Comparison of ENCODE assay signal across 33 cellular contexts in the genomic region with DNA sequence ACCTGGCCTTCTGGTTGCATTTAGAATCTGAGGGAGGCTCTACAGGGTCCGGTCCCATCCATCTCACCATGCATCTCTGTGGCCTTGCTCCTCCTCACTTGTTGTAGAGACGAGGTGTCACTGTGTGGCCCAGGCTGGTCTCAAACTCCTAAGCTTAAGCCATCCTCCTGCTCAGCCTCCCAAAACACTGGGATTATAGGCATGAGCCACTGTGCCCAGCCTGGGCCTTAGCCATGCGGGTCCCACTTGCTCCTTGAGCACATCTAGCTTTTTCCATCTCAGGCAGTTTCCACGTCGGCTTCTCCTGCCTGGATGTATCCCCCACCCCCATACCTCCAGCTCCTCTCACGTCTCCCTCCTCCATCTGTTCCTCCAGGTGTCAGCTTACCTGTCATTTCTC. TPM values are rescaled to one million over a fixed set of nuclear protein-coding genes. Genes with fewer than 3 reads are reported as not detected.
A peak's percentile ranks its signal among the peaks of the same experiment; 100 is the strongest.
DNase-seq lines count a peak whose midpoint lies in the region; ATAC-seq, FAIRE-seq and TF ChIP-seq lines count a peak whose summit lies in the region.
"Had no signal": no experiment of that assay in that cellular context is flagged by ENCODE, and none has a peak within 500 bp of the region (broad histone marks: within the 10 kb centered on the region; RNA-seq: fewer than 3 reads in every experiment).

No MANE protein-coding gene starts in this region.

- no peak overlapping the region for H3K9ac ChIP-seq in H1 (replicated peaks in 1 of 4; ENCODE audit: extremely low read depth in 1 of 4, low read depth in 3 of 4, low read length in 3 of 4)
- H3K9ac ChIP-seq: BLaER1 had no signal

- H3K27ac ChIP-seq in H1 (ENCODE audit: low read depth, low read length), result no peak overlapping the region
- H3K27ac ChIP-seq: BLaER1 had no signal

- H3K4me3 Mint-ChIP-seq in neural crest cell (no peak overlapping the region), osteocyte (ENCODE audit: unreplicated experiment) (no peak overlapping the region), glutamatergic neuron (ENCODE audit: unreplicated experiment) (no peak overlapping the region)
- H3K4me3 Mint-ChIP-seq: CD14-positive monocyte; CD4-positive, alpha-beta memory T cell; CD4-positive, CD25-positive, alpha-beta regulatory T cell; CD8-positive, alpha-beta memory T cell had no signal

- peak overlapping the region; percentile 70 for H3K27ac Mint-ChIP-seq in neural crest cell (ENCODE audit: unreplicated experiment)
- no peak overlapping the region for H3K27ac Mint-ChIP-seq in osteocyte (ENCODE audit: unreplicated experiment)
- H3K27ac Mint-ChIP-seq in glutamatergic neuron (ENCODE audit: unreplicated experiment), result no peak overlapping the region
- H3K27ac Mint-ChIP-seq: CD14-positive monocyte; CD4-positive, alpha-beta memory T cell; CD4-positive, CD25-positive, alpha-beta regulatory T cell; CD8-positive, alpha-beta memory T cell had no signal

- TF ChIP-seq EP300 in H1 (IDR thresholded peaks at IDR 0.05; ENCODE audit: borderline replicate concordance in 1 of 2, low read depth in 2 of 2, low read length in 2 of 2), result no peak

- no peak overlapping the region for H3K23ac ChIP-seq in H1 (ENCODE audit: insufficient read length)

- H3K4me2 ChIP-seq in H1 (ENCODE audit: insufficient read depth in 1 of 2, low read depth in 2 of 2, low read length in 2 of 2), result no peak overlapping the region
- H3K4me2 ChIP-seq: BLaER1 had no signal

- no peak overlapping the region for H2BK12ac ChIP-seq in H1 (ENCODE audit: low read depth, low read length)

- TF ChIP-seq POLR2A in H1 (IDR thresholded peaks at IDR 0.05; ENCODE audit: control extremely low read depth in 1 of 2, low read depth in 2 of 2, low read length in 2 of 2), result no peak

- no peak overlapping the region for H3K4ac ChIP-seq in H1 (replicated peaks; ENCODE audit: insufficient read length, low read depth, low read length)

- H3K56ac ChIP-seq in H1 (replicated peaks; ENCODE audit: insufficient read length, low read depth, low read length), result no peak overlapping the region

- no peaks in the 10 kb centered on the region for H3K79me2 ChIP-seq in H1 (ENCODE audit: control insufficient read depth in 1 of 2, insufficient read depth in 2 of 2, low read length in 2 of 2)

- no peak overlapping the region for H2BK5ac ChIP-seq in H1 (ENCODE audit: low read depth, low read length)

- H3K27me3 Mint-ChIP-seq in neural crest cell (ENCODE audit: low read depth) (peaks cover 6% of the 10 kb centered on the region), osteocyte (ENCODE audit: unreplicated experiment) (no peaks in the 10 kb centered on the region), glutamatergic neuron (ENCODE audit: unreplicated experiment) (no peaks in the 10 kb centered on the region)

- no peak overlapping the region for H2BK15ac ChIP-seq in H1 (ENCODE audit: low read length)

- no peak for TF ChIP-seq RAD21 in H1 (IDR thresholded peaks at IDR 0.05 in 1 of 2, conservative IDR thresholded peaks at IDR 0.05 in 1 of 2; ENCODE audit: low read depth in 2 of 2, low read length in 2 of 2)

- no peak overlapping the region for H2AK5ac ChIP-seq in H1 (ENCODE audit: low read depth, low read length)

- no peak overlapping the region for H4K91ac ChIP-seq in H1 (replicated peaks; ENCODE audit: insufficient read length, low read length)

- H3K4me1 ChIP-seq in H1 (replicated peaks in 1 of 4; ENCODE audit: control insufficient read depth in 3 of 4, insufficient read depth in 4 of 4, low read length in 3 of 4), result no peaks in the 10 kb centered on the region; a peak in 1 of 7 replicates
- H3K4me1 ChIP-seq: BE2C, BLaER1 had no signal

- no peaks in the 10 kb centered on the region for H3K36me3 ChIP-seq in H1 (ENCODE audit: control insufficient read depth in 2 of 4, insufficient read depth in 4 of 4, low read length in 3 of 4)
- H3K36me3 ChIP-seq: BE2C, BLaER1 had no signal

- H3K9me3 ChIP-seq in H1 (ENCODE audit: insufficient read depth in 2 of 2, low read depth in 1 of 2, low read length in 1 of 2), result peaks cover 0 to 3% of the 10 kb centered on the region in 2 experiments; a peak in 1 of 4 replicates
- H3K9me3 ChIP-seq: BE2C had no signal

- H3K27me3 ChIP-seq in H1 (replicated peaks in 1 of 4; ENCODE audit: control insufficient read depth in 3 of 4, extremely low read depth in 1 of 4, insufficient read depth in 3 of 4, low read length in 3 of 4), result no peaks in the 10 kb centered on the region
- H3K27me3 ChIP-seq: BE2C, BLaER1 had no signal

- H4K5ac ChIP-seq in H1 (ENCODE audit: insufficient read length, low read depth, low read length), result no peak overlapping the region

- H4K8ac ChIP-seq in H1 (ENCODE audit: extremely low read depth, insufficient read depth, low read length), result no peak overlapping the region; the same call in 1 of the 2 replicates

- no peaks in the 10 kb centered on the region for H3K36me3 Mint-ChIP-seq in neural crest cell (ENCODE audit: low read depth)
- H3K36me3 Mint-ChIP-seq in osteocyte (ENCODE audit: unreplicated experiment), result no peaks in the 10 kb centered on the region
- H3K36me3 Mint-ChIP-seq in glutamatergic neuron (ENCODE audit: unreplicated experiment), result no peaks in the 10 kb centered on the region
- H3K36me3 Mint-ChIP-seq: CD14-positive monocyte; CD4-positive, alpha-beta memory T cell; CD4-positive, CD25-positive, alpha-beta regulatory T cell; CD8-positive, alpha-beta memory T cell had no signal

- CTCF ChIA-PET in H1 (lab: Charles Lee; ENCODE audit: partially characterized antibody), result interaction anchor here (1.0 to 1.8 kb wide), 3 partner anchors 9 to 104 kb away, joined by 3 to 4 read pairs (median 4); no protein-coding TSS in a partner anchor

- 75% methylated on average over 6 of the region's 6 CpGs; no CpG with 5 or more reads in 1 of the 2 experiments for WGBS in H1 (ENCODE audit: extremely low coverage in 1 of 2, insufficient coverage in 1 of 2, insufficient read length in 1 of 2, insufficient replicate concordance in 2 of 2, low coverage in 1 of 2, low lambda C conversion rate in 2 of 2, missing lambda C conversion rate in 1 of 2), 2 experiments

- H3K23me2 ChIP-seq in H1 (ENCODE audit: low read depth, low read length), result no peaks in the 10 kb centered on the region

- H3K4me1 Mint-ChIP-seq in neural crest cell, result no peaks in the 10 kb centered on the region
- no peaks in the 10 kb centered on the region for H3K4me1 Mint-ChIP-seq in osteocyte (ENCODE audit: unreplicated experiment)
- no peaks in the 10 kb centered on the region for H3K4me1 Mint-ChIP-seq in glutamatergic neuron (ENCODE audit: low read depth, unreplicated experiment)
- H3K4me1 Mint-ChIP-seq: CD14-positive monocyte; CD4-positive, alpha-beta memory T cell; CD4-positive, CD25-positive, alpha-beta regulatory T cell; CD8-positive, alpha-beta memory T cell had no signal

- TF ChIP-seq CTCF in H1 (IDR thresholded peaks at IDR 0.05; ENCODE audit: control extremely low read depth in 1 of 3, insufficient read depth in 1 of 3, low read depth in 1 of 3, low read length in 3 of 3) (no peak), neural crest cell (conservative IDR thresholded peaks at IDR 0.05) (no peak), osteocyte (IDR thresholded peaks at IDR 0.05) (no peak), glutamatergic neuron (IDR thresholded peaks at IDR 0.05; ENCODE audit: partially characterized antibody, unreplicated experiment) (no peak)

- no peak overlapping the region for H3K14ac ChIP-seq in H1 (ENCODE audit: insufficient read length)

- DNase-seq in NCI-H82 (lab: John Stamatoyannopoulos, UW), result peak; percentile 40
- no peak for DNase-seq in NCI-H82 treated with DMSO at 0.1 percent for 48 hours (lab: John Stamatoyannopoulos, UW; ENCODE audit: unreplicated experiment)
- DNase-seq in H1 (ENCODE audit: low read depth in 1 of 2, low spot score in 2 of 2), result no peak
- DNase-seq in neural crest cell (ENCODE audit: low read depth, low spot score), result no peak
- DNase-seq in osteocyte (ENCODE audit: extremely low spot score, unreplicated experiment), result peak; percentile 68
- no peak for DNase-seq in NCI-H526 treated with DMSO at 0.1 percent for 48 hours (lab: John Stamatoyannopoulos, UW)
- no peak for DNase-seq in glutamatergic neuron
- DNase-seq: 8988T; ACHN; BE2C; C1 segment of cervical spinal cord; CD4-positive, alpha-beta memory T cell; CD4-positive, CD25-positive, alpha-beta regulatory T cell; CD8-positive, alpha-beta memory T cell; COR-L47; DMS 273 treated with DMSO at 0.1 percent for 48 hours; DMS153; DMS53; DMS79; DND-41; EL; GDM1 had no signal

- POLR2A ChIA-PET in H1 (lab: Charles Lee; ENCODE audit: partially characterized antibody), result no interaction called here

- ATAC-seq in GM19463 (IDR thresholded peaks at IDR 0.05; ENCODE audit: unreplicated experiment), result no peak
- ATAC-seq: GM12878 had no signal

- 0 out of 2 replicates have a peak overlapping the region, but pooled peaks have one; percentile 22 for H2AFZ ChIP-seq in H1 (ENCODE audit: low read length)

- no peak overlapping the region for H3K4me3 ChIP-seq in H1 (ENCODE audit: extremely low read depth in 1 of 4, insufficient read depth in 2 of 4, low read depth in 3 of 4, low read length in 4 of 4)
- H3K4me3 ChIP-seq: BLaER1, GM12878 had no signal

- H3K79me1 ChIP-seq in H1 (ENCODE audit: low read depth, low read length), result no peaks in the 10 kb centered on the region

- no peak overlapping the region for H2BK120ac ChIP-seq in H1 (replicated peaks; ENCODE audit: low read depth, low read length)

- no peak overlapping the region for H2BK20ac ChIP-seq in H1 (ENCODE audit: low read length)

- peaks cover 7% of the 10 kb centered on the region for H3K9me3 Mint-ChIP-seq in neural crest cell
- peaks cover 6% of the 10 kb centered on the region for H3K9me3 Mint-ChIP-seq in osteocyte (ENCODE audit: unreplicated experiment)
- H3K9me3 Mint-ChIP-seq in glutamatergic neuron (ENCODE audit: unreplicated experiment), result peaks cover 6% of the 10 kb centered on the region

- H4K20me1 ChIP-seq in H1 (replicated peaks in 1 of 2; ENCODE audit: control insufficient read depth in 1 of 2, insufficient read depth in 2 of 2, low read length in 2 of 2), result no peaks in the 10 kb centered on the region
- H4K20me1 ChIP-seq: BLaER1 had no signal

- H3K18ac ChIP-seq in H1 (ENCODE audit: extremely low read depth, low read length), result no peak overlapping the region

- no peak for FAIRE-seq in H1 (lab: Jason Lieb, UNC)
- FAIRE-seq: A204.1, GM12878, GM12892, GM18507 had no signal

RNA-seq across cellular contexts. Expression of gene ELSPBP1, which starts 9.8 kb away (rescaled TPM):
- not detected in 2 replicates for total RNA-seq in H1 (2021; fragmentation: NEBNext Ultra II Directional; extraction: Animal tissue kit (Norgen Biotek cat#: 25700))
- not detected in 2 replicates for polyA plus RNA-seq in H1 (2011; rRNA removed)
- not detected for polyA plus RNA-seq in H1 (2011; cell fraction: cytosol; rRNA removed)
- polyA plus RNA-seq in H1 (2011; cell fraction: nucleus; rRNA removed), result not detected
- polyA plus RNA-seq in H1 (2012, experiment 1 of 2), result not detected in 4 replicates
- not detected for polyA plus RNA-seq in H1 (2012, experiment 2 of 2)
- not detected for polyA plus RNA-seq in H1 (2013, experiment 1 of 2)
- polyA plus RNA-seq in H1 (2013, experiment 2 of 2), result not detected
- not detected in 2 replicates for polyA minus RNA-seq in H1 (2011; rRNA and poly(A)+ RNA removed)
- not detected for polyA minus RNA-seq in H1 (2011; cell fraction: cytosol; rRNA and poly(A)+ RNA removed)
- not detected for polyA minus RNA-seq in H1 (2011; cell fraction: nucleus; rRNA and poly(A)+ RNA removed)
- total RNA-seq in neural crest cell (not detected in 2 replicates), osteocyte (not detected in 2 replicates), glutamatergic neuron (ENCODE audit: unreplicated experiment) (not detected)
- total RNA-seq: CD4-positive, alpha-beta memory T cell; CD4-positive, CD25-positive, alpha-beta regulatory T cell; CD8-positive, alpha-beta memory T cell; Daoy; G401; GM12878 had no signal
- polyA plus RNA-seq: AG04450; CD14-positive monocyte; CD4-positive, alpha-beta memory T cell; CD4-positive, CD25-positive, alpha-beta regulatory T cell; CD8-positive, alpha-beta memory T cell; GM12878 had no signal

RNA-seq across cellular contexts. Expression of gene BSPH1, which starts 12.3 kb away (rescaled TPM):
- not detected in 2 replicates for total RNA-seq in H1 (2021; fragmentation: NEBNext Ultra II Directional; extraction: Animal tissue kit (Norgen Biotek cat#: 25700))
- not detected in 2 replicates for polyA plus RNA-seq in H1 (2011; rRNA removed)
- polyA plus RNA-seq in H1 (2011; cell fraction: cytosol; rRNA removed), result not detected
- not detected for polyA plus RNA-seq in H1 (2011; cell fraction: nucleus; rRNA removed)
- polyA plus RNA-seq in H1 (2012, experiment 1 of 2), result not detected in 4 replicates
- polyA plus RNA-seq in H1 (2012, experiment 2 of 2), result not detected
- not detected for polyA plus RNA-seq in H1 (2013, experiment 1 of 2)
- polyA plus RNA-seq in H1 (2013, experiment 2 of 2), result not detected
- not detected in 2 replicates for polyA minus RNA-seq in H1 (2011; rRNA and poly(A)+ RNA removed)
- not detected for polyA minus RNA-seq in H1 (2011; cell fraction: cytosol; rRNA and poly(A)+ RNA removed)
- not detected for polyA minus RNA-seq in H1 (2011; cell fraction: nucleus; rRNA and poly(A)+ RNA removed)
- total RNA-seq in neural crest cell, result not detected in 2 replicates
- total RNA-seq in osteocyte, result not detected in 2 replicates
- not detected for total RNA-seq in glutamatergic neuron (ENCODE audit: unreplicated experiment)
- total RNA-seq: A673; CD4-positive, alpha-beta memory T cell; CD4-positive, CD25-positive, alpha-beta regulatory T cell; CD8-positive, alpha-beta memory T cell; Daoy; G401; GM12878 had no signal
- polyA plus RNA-seq: AG04450; CD14-positive monocyte; CD4-positive, alpha-beta memory T cell; CD4-positive, CD25-positive, alpha-beta regulatory T cell; CD8-positive, alpha-beta memory T cell; GM12878 had no signal

RNA-seq across cellular contexts. Expression of gene CABP5, which starts 39.6 kb away (rescaled TPM):
- total RNA-seq in H1 (2021; fragmentation: NEBNext Ultra II Directional; extraction: Animal tissue kit (Norgen Biotek cat#: 25700)), result not detected in 2 replicates
- not detected in 2 replicates for polyA plus RNA-seq in H1 (2011; rRNA removed)
- polyA plus RNA-seq in H1 (2011; cell fraction: cytosol; rRNA removed), result not detected
- polyA plus RNA-seq in H1 (2011; cell fraction: nucleus; rRNA removed), result not detected
- not detected in 4 replicates for polyA plus RNA-seq in H1 (2012, experiment 1 of 2)
- not detected for polyA plus RNA-seq in H1 (2012, experiment 2 of 2)
- not detected for polyA plus RNA-seq in H1 (2013, experiment 1 of 2)
- polyA plus RNA-seq in H1 (2013, experiment 2 of 2), result 0.04 TPM
- polyA minus RNA-seq in H1 (2011; rRNA and poly(A)+ RNA removed), result not detected in 2 replicates
- not detected for polyA minus RNA-seq in H1 (2011; cell fraction: cytosol; rRNA and poly(A)+ RNA removed)
- polyA minus RNA-seq in H1 (2011; cell fraction: nucleus; rRNA and poly(A)+ RNA removed), result not detected
- total RNA-seq in neural crest cell, result not detected in 2 replicates
- not detected in 2 replicates for total RNA-seq in osteocyte
- total RNA-seq in glutamatergic neuron (ENCODE audit: unreplicated experiment), result not detected
- total RNA-seq: A673; CD4-positive, alpha-beta memory T cell; CD8-positive, alpha-beta memory T cell; Daoy; G401; GM12878 had no signal
- polyA plus RNA-seq: AG04450; CD4-positive, alpha-beta memory T cell; CD4-positive, CD25-positive, alpha-beta regulatory T cell; CD8-positive, alpha-beta memory T cell; GM12878 had no signal

Comparison
In these comparisons a context has a peak if more than half of its experiments do, and no peak if none do; other contexts are left out.
1. DNase-seq: peak in NCI-H82 (single experiment) and osteocyte (single experiment); none in NCI-H82 treated with DMSO at 0.1 percent for 48 hours (single experiment), H1 (0 of 2), neural crest cell (single experiment), NCI-H526 treated with DMSO at 0.1 percent for 48 hours (single experiment) and glutamatergic neuron (single experiment).